12 cellular contexts compared by ENCODE assay signal in genomic region chr3:188390775-188391443, GRCh38.
DNase-seq lines count a peak whose midpoint lies in the region; ATAC-seq, FAIRE-seq and TF ChIP-seq lines count a peak whose summit lies in the region.
"Had no signal": no experiment of that assay in that cellular context is flagged by ENCODE, and none has a peak within 500 bp of the region (broad histone marks: within the 10 kb centered on the region; RNA-seq: fewer than 3 reads in every experiment).

No MANE protein-coding gene starts in this region.

- H3K79me2 ChIP-seq in osteoblast (ENCODE audit: insufficient read depth, low read length): peaks cover 65% of the 10 kb centered on the region

- H3K4me1 Mint-ChIP-seq in T-helper 17 cell: peaks cover 19% of the 10 kb centered on the region

- peak overlapping the region; percentile 1 for H3K27ac ChIP-seq in osteoblast (ENCODE audit: low read depth, low read length)

- no peak for TF ChIP-seq CTCF in osteoblast (IDR thresholded peaks at IDR 0.05; ENCODE audit: extremely low read depth, low read depth, low read length)
- TF ChIP-seq CTCF in BE2C (IDR thresholded peaks at IDR 0.05; ENCODE audit: low read depth, low read length): no peak

- H3K4me3 ChIP-seq in osteoblast (ENCODE audit: insufficient read depth, low read length): no peak overlapping the region
- no peak overlapping the region for H3K4me3 ChIP-seq in BE2C (ENCODE audit: low read depth, low read length)

- H3K27me3 ChIP-seq in osteoblast (ENCODE audit: insufficient read depth, low read length): no peaks in the 10 kb centered on the region
- no peaks in the 10 kb centered on the region for H3K27me3 ChIP-seq in BE2C

- H3K27me3 Mint-ChIP-seq in T-helper 17 cell: no peaks in the 10 kb centered on the region
- H3K27me3 Mint-ChIP-seq: CD4-positive, CD25-positive, alpha-beta regulatory T cell had no signal

- no peak overlapping the region for H3K4me2 ChIP-seq in osteoblast (ENCODE audit: insufficient read depth, low read length)

- DNase-seq in ELR (ENCODE audit: low read depth) (peak; percentile 15), T-helper 17 cell (no peak), foreskin melanocyte (peak; percentile 78), osteoblast (ENCODE audit: insufficient read length, low spot score, missing footprints) (no peak), urothelium cell line (ENCODE audit: low spot score) (no peak), BE2C (no peak)
- DNase-seq: NCI-H1694 treated with DMSO at 0.1 percent for 48 hours had no signal

- H4K20me1 ChIP-seq in osteoblast (ENCODE audit: insufficient read depth, low read length): peaks cover 7% of the 10 kb centered on the region

- no peak for FAIRE-seq in urothelium cell line (lab: Jason Lieb, UNC)
- FAIRE-seq: GM12891, islet of Langerhans had no signal

- no peaks in the 10 kb centered on the region for H3K36me3 Mint-ChIP-seq in T-helper 17 cell (ENCODE audit: low read depth)
- H3K36me3 Mint-ChIP-seq: CD4-positive, CD25-positive, alpha-beta regulatory T cell had no signal

- H3K27ac Mint-ChIP-seq in T-helper 17 cell: peak overlapping the region; percentile 63

- ATAC-seq in T-helper 17 cell (no peak), GM21360 (IDR thresholded peaks at IDR 0.05; ENCODE audit: unreplicated experiment) (no peak), HG02588 (IDR thresholded peaks at IDR 0.05; ENCODE audit: unreplicated experiment) (no peak)

- H2AFZ ChIP-seq in osteoblast (ENCODE audit: low read length): no peak overlapping the region

- H3K36me3 ChIP-seq in osteoblast (ENCODE audit: insufficient read depth, low read length) (no peaks in the 10 kb centered on the region), BE2C (no peaks in the 10 kb centered on the region)

- H3K4me1 ChIP-seq in osteoblast (ENCODE audit: insufficient read depth, low read length) (peaks cover 19% of the 10 kb centered on the region), BE2C (no peaks in the 10 kb centered on the region)

- H3K9me3 ChIP-seq in T-helper 17 cell (ENCODE audit: control insufficient read depth, low read length, poor library complexity, severe bottlenecking): no peaks in the 10 kb centered on the region
- no peaks in the 10 kb centered on the region for H3K9me3 ChIP-seq in osteoblast (ENCODE audit: low read depth, low read length)
- no peaks in the 10 kb centered on the region for H3K9me3 ChIP-seq in BE2C

- no peak overlapping the region for H3K4me3 Mint-ChIP-seq in T-helper 17 cell

Comparison
In these comparisons a context has a peak if more than half of its experiments do, and no peak if none do; other contexts are left out.
1. DNase-seq: peak in ELR (single experiment) and foreskin melanocyte (single experiment); none in T-helper 17 cell (0 of 3), osteoblast (single experiment), urothelium cell line (single experiment) and BE2C (single experiment).